In the genomic region with DNA sequence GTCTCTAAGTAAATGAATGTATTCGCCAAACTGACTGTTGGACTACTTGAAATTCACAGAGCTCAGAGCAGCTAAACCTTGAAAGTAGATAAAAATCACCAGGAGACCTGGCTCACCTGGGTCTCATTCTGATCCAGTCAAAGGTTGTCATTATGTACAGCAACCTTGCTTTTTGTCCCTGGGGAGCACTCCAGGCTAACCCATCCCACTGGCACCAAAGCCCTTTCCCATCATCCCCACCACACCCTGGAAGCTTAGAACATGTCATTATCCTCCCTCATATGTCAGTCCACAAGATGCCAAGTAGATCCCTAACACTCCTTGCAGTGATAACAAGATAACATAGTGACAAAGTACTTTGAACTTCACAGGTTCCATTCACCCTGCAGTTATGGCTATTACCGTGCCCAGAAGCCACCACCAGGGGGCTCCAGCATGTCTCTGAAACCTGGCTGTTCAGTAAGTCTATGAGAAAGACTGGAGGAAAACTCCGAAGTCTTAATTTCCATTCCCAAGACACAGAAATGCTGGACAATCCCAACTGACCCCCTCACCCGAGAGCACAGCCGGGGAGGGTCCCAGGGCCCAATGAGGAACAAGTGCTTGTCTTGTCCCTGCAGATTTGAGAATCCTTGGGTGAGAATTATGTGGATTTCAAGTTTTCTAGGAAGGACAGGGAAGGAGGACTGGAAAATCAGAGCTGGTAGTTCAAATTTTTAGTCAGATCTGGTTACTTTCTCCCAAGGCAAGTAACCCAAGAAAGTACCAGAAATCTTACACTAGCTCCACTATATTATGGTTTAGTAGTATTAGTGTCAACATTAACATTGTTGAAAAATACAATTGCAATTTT, we compare ENCODE assay signal across 8 cellular contexts. TPM values are rescaled to one million over a fixed set of nuclear protein-coding genes. Genes with fewer than 3 reads are reported as not detected.
A peak's percentile ranks its signal among the peaks of the same experiment; 100 is the strongest.
DNase-seq lines count a peak whose midpoint lies in the region; ATAC-seq and TF ChIP-seq lines count a peak whose summit lies in the region.

No MANE protein-coding gene starts in this region.

- peaks cover 8% of the 10 kb centered on the region for H3K27me3 Mint-ChIP-seq in activated naive CD4-positive, alpha-beta T cell treated with anti-CD3 and anti-CD28 coated beads for 36 hours (ENCODE audit: low read depth)
- H3K27me3 Mint-ChIP-seq in glutamatergic neuron (ENCODE audit: unreplicated experiment), result peaks cover 2% of the 10 kb centered on the region

- TF ChIP-seq CTCF in glutamatergic neuron (IDR thresholded peaks at IDR 0.05; ENCODE audit: partially characterized antibody, unreplicated experiment), result peak; percentile 97

- DNase-seq in NCI-H2081 (lab: John Stamatoyannopoulos, UW) (peak; percentile 33 to 65), NCI-H2081 treated with DMSO at 0.1 percent for 48 hours (lab: John Stamatoyannopoulos, UW) (no peak), HK-2 (ENCODE audit: unreplicated experiment) (peak; percentile 74), glutamatergic neuron (peak; percentile 88), putamen (ENCODE audit: low spot score) (peak; percentile 55)
- DNase-seq in activated naive CD4-positive, alpha-beta T cell treated with anti-CD3 and anti-CD28 coated beads for 36 hours, result peak; percentile 90

- ATAC-seq in SK-N-SH treated with all-trans-retinoic acid at 6 μM for 48 hours (peak; percentile 100), GM19455 (IDR thresholded peaks at IDR 0.05; ENCODE audit: unreplicated experiment) (no peak)

- intact Hi-C loops in activated naive CD4-positive, alpha-beta T cell treated with anti-CD3 and anti-CD28 coated beads for 36 hours (cut with micrococcal nuclease), result loop anchor here (1.0 to 2.0 kb wide), 5 partner anchors 50 to 484 kb away; no protein-coding TSS in a partner anchor

- H3K9me3 Mint-ChIP-seq in activated naive CD4-positive, alpha-beta T cell treated with anti-CD3 and anti-CD28 coated beads for 36 hours, result no peaks in the 10 kb centered on the region
- H3K9me3 Mint-ChIP-seq in glutamatergic neuron (ENCODE audit: unreplicated experiment), result no peaks in the 10 kb centered on the region

- no peaks in the 10 kb centered on the region for H3K4me1 Mint-ChIP-seq in activated naive CD4-positive, alpha-beta T cell treated with anti-CD3 and anti-CD28 coated beads for 36 hours (ENCODE audit: low read depth)
- H3K4me1 Mint-ChIP-seq in glutamatergic neuron (ENCODE audit: low read depth, unreplicated experiment), result no peaks in the 10 kb centered on the region

- H3K36me3 Mint-ChIP-seq in activated naive CD4-positive, alpha-beta T cell treated with anti-CD3 and anti-CD28 coated beads for 36 hours (ENCODE audit: low read depth), result no peaks in the 10 kb centered on the region
- no peaks in the 10 kb centered on the region for H3K36me3 Mint-ChIP-seq in glutamatergic neuron (ENCODE audit: unreplicated experiment)

- H3K4me3 Mint-ChIP-seq in activated naive CD4-positive, alpha-beta T cell treated with anti-CD3 and anti-CD28 coated beads for 36 hours, result no peak overlapping the region
- H3K4me3 Mint-ChIP-seq in glutamatergic neuron (ENCODE audit: unreplicated experiment), result no peak overlapping the region

- no peak overlapping the region for H3K27ac Mint-ChIP-seq in activated naive CD4-positive, alpha-beta T cell treated with anti-CD3 and anti-CD28 coated beads for 36 hours
- H3K27ac Mint-ChIP-seq in glutamatergic neuron (ENCODE audit: unreplicated experiment), result no peak overlapping the region

- CTCF ChIA-PET in activated naive CD4-positive, alpha-beta T cell treated with anti-CD3 and anti-CD28 coated beads for 36 hours (lab: Charles Lee), result interaction anchor here (0.6 to 4.0 kb wide), 35 partner anchors 9 to 761 kb away, joined by 3 to 22 read pairs (median 3); no protein-coding TSS in a partner anchor

TF ChIP-seq in SK-N-SH treated with all-trans-retinoic acid at 6 μM for 48 hours, 23 proteins besides CTCF, POLR2A, EP300 and RAD21 (continues in another document):
- no peak for TF ChIP-seq ZNF70 (CRISPR knock-in tag; IDR thresholded peaks at IDR 0.05)
- TF ChIP-seq ZNF8 (CRISPR knock-in tag; IDR thresholded peaks at IDR 0.05), result no peak
- TF ChIP-seq ZNF565 (CRISPR knock-in tag; conservative IDR thresholded peaks at IDR 0.05; ENCODE audit: low read depth), result no peak
- TF ChIP-seq, protein P1, sequence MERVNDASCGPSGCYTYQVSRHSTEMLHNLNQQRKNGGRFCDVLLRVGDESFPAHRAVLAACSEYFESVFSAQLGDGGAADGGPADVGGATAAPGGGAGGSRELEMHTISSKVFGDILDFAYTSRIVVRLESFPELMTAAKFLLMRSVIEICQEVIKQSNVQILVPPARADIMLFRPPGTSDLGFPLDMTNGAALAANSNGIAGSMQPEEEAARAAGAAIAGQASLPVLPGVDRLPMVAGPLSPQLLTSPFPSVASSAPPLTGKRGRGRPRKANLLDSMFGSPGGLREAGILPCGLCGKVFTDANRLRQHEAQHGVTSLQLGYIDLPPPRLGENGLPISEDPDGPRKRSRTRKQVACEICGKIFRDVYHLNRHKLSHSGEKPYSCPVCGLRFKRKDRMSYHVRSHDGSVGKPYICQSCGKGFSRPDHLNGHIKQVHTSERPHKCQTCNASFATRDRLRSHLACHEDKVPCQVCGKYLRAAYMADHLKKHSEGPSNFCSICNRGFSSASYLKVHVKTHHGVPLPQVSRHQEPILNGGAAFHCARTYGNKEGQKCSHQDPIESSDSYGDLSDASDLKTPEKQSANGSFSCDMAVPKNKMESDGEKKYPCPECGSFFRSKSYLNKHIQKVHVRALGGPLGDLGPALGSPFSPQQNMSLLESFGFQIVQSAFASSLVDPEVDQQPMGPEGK (CRISPR knock-in tag; IDR thresholded peaks at IDR 0.05; ENCODE audit: borderline replicate concordance), result no peak
- TF ChIP-seq ESRRG (CRISPR knock-in tag; IDR thresholded peaks at IDR 0.05), result no peak
- TF ChIP-seq, protein P2, sequence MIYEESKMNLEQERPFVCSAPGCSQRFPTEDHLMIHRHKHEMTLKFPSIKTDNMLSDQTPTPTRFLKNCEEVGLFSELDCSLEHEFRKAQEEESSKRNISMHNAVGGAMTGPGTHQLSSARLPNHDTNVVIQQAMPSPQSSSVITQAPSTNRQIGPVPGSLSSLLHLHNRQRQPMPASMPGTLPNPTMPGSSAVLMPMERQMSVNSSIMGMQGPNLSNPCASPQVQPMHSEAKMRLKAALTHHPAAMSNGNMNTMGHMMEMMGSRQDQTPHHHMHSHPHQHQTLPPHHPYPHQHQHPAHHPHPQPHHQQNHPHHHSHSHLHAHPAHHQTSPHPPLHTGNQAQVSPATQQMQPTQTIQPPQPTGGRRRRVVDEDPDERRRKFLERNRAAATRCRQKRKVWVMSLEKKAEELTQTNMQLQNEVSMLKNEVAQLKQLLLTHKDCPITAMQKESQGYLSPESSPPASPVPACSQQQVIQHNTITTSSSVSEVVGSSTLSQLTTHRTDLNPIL (CRISPR knock-in tag; IDR thresholded peaks at IDR 0.05; ENCODE audit: low read depth), result no peak
- TF ChIP-seq ARNTL (CRISPR knock-in tag; IDR thresholded peaks at IDR 0.05; ENCODE audit: borderline replicate concordance, low read depth), result no peak
- TF ChIP-seq, protein P3, sequence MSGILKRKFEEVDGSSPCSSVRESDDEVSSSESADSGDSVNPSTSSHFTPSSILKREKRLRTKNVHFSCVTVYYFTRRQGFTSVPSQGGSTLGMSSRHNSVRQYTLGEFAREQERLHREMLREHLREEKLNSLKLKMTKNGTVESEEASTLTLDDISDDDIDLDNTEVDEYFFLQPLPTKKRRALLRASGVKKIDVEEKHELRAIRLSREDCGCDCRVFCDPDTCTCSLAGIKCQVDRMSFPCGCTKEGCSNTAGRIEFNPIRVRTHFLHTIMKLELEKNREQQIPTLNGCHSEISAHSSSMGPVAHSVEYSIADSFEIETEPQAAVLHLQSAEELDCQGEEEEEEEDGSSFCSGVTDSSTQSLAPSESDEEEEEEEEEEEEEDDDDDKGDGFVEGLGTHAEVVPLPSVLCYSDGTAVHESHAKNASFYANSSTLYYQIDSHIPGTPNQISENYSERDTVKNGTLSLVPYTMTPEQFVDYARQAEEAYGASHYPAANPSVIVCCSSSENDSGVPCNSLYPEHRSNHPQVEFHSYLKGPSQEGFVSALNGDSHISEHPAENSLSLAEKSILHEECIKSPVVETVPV (CRISPR knock-in tag; IDR thresholded peaks at IDR 0.05), result no peak
- no peak for TF ChIP-seq CSDC2 (CRISPR knock-in tag; IDR thresholded peaks at IDR 0.05)
- TF ChIP-seq ZFP3 (CRISPR knock-in tag; IDR thresholded peaks at IDR 0.05), result no peak
- TF ChIP-seq PPARA (CRISPR knock-in tag; IDR thresholded peaks at IDR 0.05; ENCODE audit: borderline replicate concordance), result no peak
- TF ChIP-seq ISL1 (CRISPR knock-in tag; IDR thresholded peaks at IDR 0.05), result no peak
- TF ChIP-seq, protein P4, sequence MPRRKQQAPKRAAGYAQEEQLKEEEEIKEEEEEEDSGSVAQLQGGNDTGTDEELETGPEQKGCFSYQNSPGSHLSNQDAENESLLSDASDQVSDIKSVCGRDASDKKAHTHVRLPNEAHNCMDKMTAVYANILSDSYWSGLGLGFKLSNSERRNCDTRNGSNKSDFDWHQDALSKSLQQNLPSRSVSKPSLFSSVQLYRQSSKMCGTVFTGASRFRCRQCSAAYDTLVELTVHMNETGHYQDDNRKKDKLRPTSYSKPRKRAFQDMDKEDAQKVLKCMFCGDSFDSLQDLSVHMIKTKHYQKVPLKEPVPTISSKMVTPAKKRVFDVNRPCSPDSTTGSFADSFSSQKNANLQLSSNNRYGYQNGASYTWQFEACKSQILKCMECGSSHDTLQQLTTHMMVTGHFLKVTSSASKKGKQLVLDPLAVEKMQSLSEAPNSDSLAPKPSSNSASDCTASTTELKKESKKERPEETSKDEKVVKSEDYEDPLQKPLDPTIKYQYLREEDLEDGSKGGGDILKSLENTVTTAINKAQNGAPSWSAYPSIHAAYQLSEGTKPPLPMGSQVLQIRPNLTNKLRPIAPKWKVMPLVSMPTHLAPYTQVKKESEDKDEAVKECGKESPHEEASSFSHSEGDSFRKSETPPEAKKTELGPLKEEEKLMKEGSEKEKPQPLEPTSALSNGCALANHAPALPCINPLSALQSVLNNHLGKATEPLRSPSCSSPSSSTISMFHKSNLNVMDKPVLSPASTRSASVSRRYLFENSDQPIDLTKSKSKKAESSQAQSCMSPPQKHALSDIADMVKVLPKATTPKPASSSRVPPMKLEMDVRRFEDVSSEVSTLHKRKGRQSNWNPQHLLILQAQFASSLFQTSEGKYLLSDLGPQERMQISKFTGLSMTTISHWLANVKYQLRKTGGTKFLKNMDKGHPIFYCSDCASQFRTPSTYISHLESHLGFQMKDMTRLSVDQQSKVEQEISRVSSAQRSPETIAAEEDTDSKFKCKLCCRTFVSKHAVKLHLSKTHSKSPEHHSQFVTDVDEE (CRISPR knock-in tag; IDR thresholded peaks at IDR 0.05), result no peak
- no peak for TF ChIP-seq TCF4 (CRISPR knock-in tag; IDR thresholded peaks at IDR 0.05; ENCODE audit: borderline replicate concordance)
- no peak for TF ChIP-seq RARB (CRISPR knock-in tag; IDR thresholded peaks at IDR 0.05)
- TF ChIP-seq GLIS3 (CRISPR knock-in tag; IDR thresholded peaks at IDR 0.05), result no peak
- TF ChIP-seq ZC3H10 (CRISPR knock-in tag; IDR thresholded peaks at IDR 0.05), result no peak
- TF ChIP-seq SNAI2 (CRISPR knock-in tag; IDR thresholded peaks at IDR 0.05), result no peak

RNA-seq across cellular contexts. Expression of a gene that starts 43.0 kb away (rescaled TPM):
- 10 to 100 TPM; 52.4 to 56.0 TPM for total RNA-seq in activated naive CD4-positive, alpha-beta T cell treated with anti-CD3 and anti-CD28 coated beads for 36 hours
- total RNA-seq in glutamatergic neuron (ENCODE audit: unreplicated experiment), result 63.4 TPM
